15 cellular contexts compared by ENCODE assay signal in the genomic region with DNA sequence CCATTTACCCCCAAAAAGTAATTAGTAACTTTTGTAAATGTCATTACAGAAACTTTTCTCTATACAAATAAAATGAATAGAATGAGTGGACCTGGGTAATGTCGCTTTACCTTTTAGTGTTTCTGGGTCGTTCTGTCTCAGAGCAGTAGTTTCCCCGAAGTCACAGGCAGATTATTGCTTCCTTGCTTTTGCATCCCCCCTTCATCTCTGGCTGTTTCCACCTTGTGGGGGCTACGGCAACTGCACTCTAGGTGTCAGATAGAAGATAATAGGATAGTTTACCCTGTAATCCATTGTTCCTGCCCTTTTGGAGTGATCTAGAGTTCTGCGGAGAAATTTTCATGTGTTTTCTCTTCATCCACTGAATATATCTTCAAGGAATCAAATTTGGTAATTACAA.
DNase-seq lines count a peak whose midpoint lies in the region; ATAC-seq and TF ChIP-seq lines count a peak whose summit lies in the region.
"Had no signal": no experiment of that assay in that cellular context is flagged by ENCODE, and none has a peak within 500 bp of the region (broad histone marks: within the 10 kb centered on the region; RNA-seq: fewer than 3 reads in every experiment).

No MANE protein-coding gene starts in this region.

- H3K4me1 ChIP-seq in iPS DF 6.9 (ENCODE audit: control insufficient read depth, insufficient read depth, low read length), result no peaks in the 10 kb centered on the region

- no TSS peak for BruUV-seq in Calu3 (replicated peaks; lab: Mats Ljungman, UMichigan)

- H3K36me3 Mint-ChIP-seq in Calu3 (ENCODE audit: insufficient read depth, unreplicated experiment), result no peaks in the 10 kb centered on the region
- H3K36me3 Mint-ChIP-seq: brain had no signal

- H3K9me3 ChIP-seq in WERI-Rb-1 (ENCODE audit: severe bottlenecking) (no peaks in the 10 kb centered on the region), iPS DF 6.9 (ENCODE audit: control insufficient read depth, insufficient read depth, low read length) (no peaks in the 10 kb centered on the region; the same call in 1 of the 2 replicates)

- H3K4me1 Mint-ChIP-seq in Calu3 (ENCODE audit: low read depth, unreplicated experiment), result peaks cover 8% of the 10 kb centered on the region
- H3K4me1 Mint-ChIP-seq: activated T-helper 17 cell treated with anti-CD3 and anti-CD28 coated beads, Interleukin-2, amount 50 U/mL, for 72 hours; B cell; brain; stimulated activated naive CD8-positive, alpha-beta T cell treated with anti-CD3 and anti-CD28 coated beads, Interleukin-15, amount 100 ng/mL, for 72 hours had no signal

- CTCF ChIA-PET in Calu3 (lab: Charles Lee), result no interaction called here

- H3K27me3 Mint-ChIP-seq in Calu3 (ENCODE audit: unreplicated experiment), result no peaks in the 10 kb centered on the region
- H3K27me3 Mint-ChIP-seq: activated T-helper 17 cell treated with anti-CD3 and anti-CD28 coated beads, Interleukin-2, amount 50 U/mL, for 72 hours; B cell; brain; stimulated activated naive CD8-positive, alpha-beta T cell treated with anti-CD3 and anti-CD28 coated beads, Interleukin-15, amount 100 ng/mL, for 72 hours had no signal

- H3K27me3 ChIP-seq in WERI-Rb-1 (ENCODE audit: insufficient read depth, low read depth, severe bottlenecking) (no peaks in the 10 kb centered on the region), iPS DF 6.9 (ENCODE audit: control insufficient read depth, insufficient read depth, low read length) (no peaks in the 10 kb centered on the region)

- H3K36me3 ChIP-seq in WERI-Rb-1 (no peaks in the 10 kb centered on the region), iPS DF 6.9 (ENCODE audit: control insufficient read depth, insufficient read depth, low read length) (no peaks in the 10 kb centered on the region)

- no peaks in the 10 kb centered on the region for H3K9me3 Mint-ChIP-seq in Calu3 (ENCODE audit: low read depth, unreplicated experiment)
- H3K9me3 Mint-ChIP-seq: brain; stimulated activated naive CD8-positive, alpha-beta T cell treated with anti-CD3 and anti-CD28 coated beads, Interleukin-15, amount 100 ng/mL, for 72 hours had no signal

- no peak overlapping the region for H3K4me3 Mint-ChIP-seq in Calu3 (ENCODE audit: low read depth, unreplicated experiment)
- H3K4me3 Mint-ChIP-seq: activated T-helper 17 cell treated with anti-CD3 and anti-CD28 coated beads, Interleukin-2, amount 50 U/mL, for 72 hours; B cell; brain; stimulated activated naive CD8-positive, alpha-beta T cell treated with anti-CD3 and anti-CD28 coated beads, Interleukin-15, amount 100 ng/mL, for 72 hours had no signal

- peak; percentile 39 for ATAC-seq in HG02798 (IDR thresholded peaks at IDR 0.05; ENCODE audit: poor library complexity, unreplicated experiment)
- ATAC-seq in GM19023 (IDR thresholded peaks at IDR 0.05; ENCODE audit: unreplicated experiment), result no peak
- ATAC-seq in GM19035 (IDR thresholded peaks at IDR 0.05; ENCODE audit: unreplicated experiment), result no peak
- ATAC-seq: activated T-helper 17 cell treated with anti-CD3 and anti-CD28 coated beads, Interleukin-2, amount 50 U/mL, for 72 hours; stimulated activated naive CD8-positive, alpha-beta T cell treated with anti-CD3 and anti-CD28 coated beads, Interleukin-15, amount 100 ng/mL, for 72 hours had no signal

- DNase-seq in Calu3 (peak; percentile 10), WERI-Rb-1 (peak; percentile 66), iPS DF 6.9 (ENCODE audit: low read depth, low spot score) (peak; percentile 43), NCI-H345 (lab: John Stamatoyannopoulos, UW) (no peak), LoVo (ENCODE audit: low spot score) (no peak)
- DNase-seq: activated CD4-positive, alpha-beta T cell treated with anti-CD3 and anti-CD28 coated beads for 4 hours; midbrain; NCI-H748 treated with DMSO at 0.1 percent for 48 hours; stimulated activated naive CD8-positive, alpha-beta T cell treated with anti-CD3 and anti-CD28 coated beads, Interleukin-15, amount 100 ng/mL, for 72 hours had no signal

- H3K4me3 ChIP-seq in WERI-Rb-1 (ENCODE audit: low read depth, low read length), result no peak overlapping the region
- H3K4me3 ChIP-seq in iPS DF 6.9 (ENCODE audit: low read length), result no peak overlapping the region

- intact Hi-C loops in Calu3 (cut with micrococcal nuclease; ENCODE audit: unreplicated experiment), result no loop called here

- no peak for TF ChIP-seq CTCF in Calu3 (IDR thresholded peaks at IDR 0.05; ENCODE audit: unreplicated experiment)
- peak; percentile 48 for TF ChIP-seq CTCF in WERI-Rb-1 (IDR thresholded peaks at IDR 0.05; ENCODE audit: low read depth, low read length)

- H3K27ac ChIP-seq in WERI-Rb-1 (no peak overlapping the region), iPS DF 6.9 (ENCODE audit: low read length) (no peak overlapping the region)

- H3K27ac Mint-ChIP-seq in Calu3 (ENCODE audit: unreplicated experiment), result no peak overlapping the region
- H3K27ac Mint-ChIP-seq: activated T-helper 17 cell treated with anti-CD3 and anti-CD28 coated beads, Interleukin-2, amount 50 U/mL, for 72 hours; B cell; brain; stimulated activated naive CD8-positive, alpha-beta T cell treated with anti-CD3 and anti-CD28 coated beads, Interleukin-15, amount 100 ng/mL, for 72 hours had no signal

- no CpG with 5 or more reads among the region's 5 CpGs for WGBS in iPS DF 6.9 (ENCODE audit: insufficient coverage, insufficient read length)

Comparison
In these comparisons a context has a peak if more than half of its experiments do, and no peak if none do; other contexts are left out.
1. DNase-seq: peak in Calu3 (single experiment), WERI-Rb-1 (single experiment) and iPS DF 6.9 (single experiment); none in NCI-H345 (single experiment) and LoVo (single experiment).